ENCODE assay signal across 23 cellular contexts in the genomic region with DNA sequence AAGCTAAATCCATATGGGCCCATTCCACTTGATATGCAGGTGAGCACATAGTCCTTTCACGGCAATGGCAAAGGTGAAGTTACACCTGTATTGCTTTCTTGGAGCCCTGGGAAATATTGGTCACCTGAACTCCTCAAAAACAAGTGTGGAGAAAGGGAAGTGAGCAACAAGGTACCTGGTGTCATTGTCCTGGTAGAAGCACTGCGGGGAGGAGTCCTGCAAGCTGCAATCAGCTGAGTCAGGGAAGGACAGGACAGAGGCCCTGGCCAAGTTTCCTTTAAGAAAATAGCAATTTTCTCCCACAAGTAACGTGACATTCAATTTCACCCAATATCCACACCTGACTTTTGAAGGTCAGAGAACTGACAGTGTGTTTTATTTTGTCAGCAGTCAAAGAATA.
"Had no signal": no experiment of that assay in that cellular context is flagged by ENCODE, and none has a peak within 500 bp of the region (broad histone marks: within the 10 kb centered on the region; RNA-seq: fewer than 3 reads in every experiment).

No MANE protein-coding gene starts in this region.

- H3K27ac ChIP-seq: SJSA1, SK-N-MC had no signal

- H3K9me3 ChIP-seq: MG63, SJSA1 had no signal

- FAIRE-seq: HTR-8/SVneo, RCC 7860 had no signal

- H3K4me3 ChIP-seq: MG63, SJSA1, SK-N-MC had no signal

- H3K36me3 ChIP-seq: MG63, SJSA1 had no signal

- DNase-seq: IMR-90, Karpas-422, KG1, MG63, NCI-H1092, NCI-H1105 treated with DMSO at 0.1 percent for 48 hours, NCI-H1417 treated with DMSO at 0.1 percent for 48 hours, NCI-H146, NCI-H1694 treated with DMSO at 0.1 percent for 48 hours, NCI-H1930, NCI-H2081, NCI-H2107, NCI-H2227 treated with DMSO at 0.1 percent for 48 hours, NCI-H524 treated with DMSO at 0.1 percent for 48 hours, NCI-H69, NCI-H774, Right ventricle myocardium superior, RPMI8226, SIG-M5 had no signal

- H3K27me3 ChIP-seq: MG63, SJSA1 had no signal
